ENCODE assay signal across 18 cellular contexts in the genomic region with DNA sequence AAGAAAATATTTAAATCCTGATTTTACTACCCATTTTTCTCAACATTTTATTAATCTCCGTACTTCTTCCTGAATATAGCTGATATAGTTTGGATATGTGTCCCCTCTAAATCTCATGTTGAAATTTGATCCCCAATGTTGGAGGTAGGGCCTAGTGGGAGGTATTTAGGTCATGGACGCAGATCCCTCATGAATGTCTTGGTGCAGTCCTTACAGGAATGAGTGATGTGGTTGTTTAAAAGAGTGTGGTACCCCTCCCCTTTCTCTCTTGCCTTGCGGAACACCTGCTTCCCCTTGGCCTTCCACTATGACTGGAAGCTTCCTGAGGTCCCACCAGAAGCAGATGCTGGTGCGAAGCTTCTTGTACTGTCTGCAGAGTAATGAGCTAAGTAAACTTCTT. TPM values are rescaled to one million over a fixed set of nuclear protein-coding genes. Genes with fewer than 3 reads are reported as not detected.
DNase-seq lines count a peak whose midpoint lies in the region; ATAC-seq and TF ChIP-seq lines count a peak whose summit lies in the region.
"Had no signal": no experiment of that assay in that cellular context is flagged by ENCODE, and none has a peak within 500 bp of the region (broad histone marks: within the 10 kb centered on the region; RNA-seq: fewer than 3 reads in every experiment).

No MANE protein-coding gene starts in this region.

- H3K4me1 Mint-ChIP-seq in GM23338 (peaks cover 18% of the 10 kb centered on the region), endodermal cell (peaks cover 33% of the 10 kb centered on the region)

- H3K4me3 Mint-ChIP-seq in GM23338 (no peak overlapping the region), endodermal cell (no peak overlapping the region)
- H3K4me3 Mint-ChIP-seq: B cell; CD4-positive, CD25-positive, alpha-beta regulatory T cell; CD8-positive, alpha-beta T cell had no signal

- H2AFZ ChIP-seq in GM23338 (no peak overlapping the region), Karpas-422 (ENCODE audit: low read length) (no peak overlapping the region)

- H3K9ac ChIP-seq in Karpas-422 (ENCODE audit: low read length) (no peak overlapping the region), endodermal cell (ENCODE audit: extremely low read depth, low read length, poor library complexity, severe bottlenecking) (no peak overlapping the region)
- H3K9ac ChIP-seq: BLaER1 had no signal

- H3K4me1 ChIP-seq in GM23338 (ENCODE audit: insufficient read depth) (no peaks in the 10 kb centered on the region), Karpas-422 (ENCODE audit: low read length) (peaks cover 35% of the 10 kb centered on the region), endodermal cell (ENCODE audit: control insufficient read depth, insufficient read depth, low read length) (peaks cover 5% of the 10 kb centered on the region), psoas muscle (peaks cover 66% of the 10 kb centered on the region), upper lobe of left lung (peaks cover 5 to 24% (median 13%) of the 10 kb centered on the region in 4 donors)
- H3K4me1 ChIP-seq: Caco-2 had no signal

- H3K27ac ChIP-seq in GM23338 (ENCODE audit: low read depth), result no peak overlapping the region; the same call in 1 of the 2 replicates
- no peak overlapping the region for H3K27ac ChIP-seq in Karpas-422 (ENCODE audit: low read length)
- H3K27ac ChIP-seq in endodermal cell (ENCODE audit: low read depth, low read length), result no peak overlapping the region
- peak overlapping the region; percentile 83 for H3K27ac ChIP-seq in psoas muscle
- no peak overlapping the region for H3K27ac ChIP-seq in upper lobe of left lung
- H3K27ac ChIP-seq: 22Rv1, BLaER1, C4-2B had no signal

- H4K20me1 ChIP-seq in GM23338 (replicated peaks; ENCODE audit: insufficient read depth), result 0 out of 2 replicates have a peak, but pooled peaks cover 4% of the 10 kb centered on the region
- no peaks in the 10 kb centered on the region for H4K20me1 ChIP-seq in Karpas-422 (ENCODE audit: insufficient read depth, low read depth, low read length)

- H3K79me2 ChIP-seq in GM23338 (replicated peaks; ENCODE audit: insufficient read depth), result peaks cover 62% of the 10 kb centered on the region
- peaks cover 77% of the 10 kb centered on the region for H3K79me2 ChIP-seq in Karpas-422 (ENCODE audit: low read length)

- DNase-seq in GM23338 (ENCODE audit: low spot score) (peak; percentile 45), Karpas-422 (peak; percentile 19), endodermal cell (no peak), psoas muscle (no peak), upper lobe of left lung (no peak), HCEC 1CT (no peak), NCI-H82 (lab: John Stamatoyannopoulos, UW) (no peak)
- no peak for DNase-seq in activated effector memory CD4-positive, alpha-beta T cell treated with Interleukin-2 at 50 U/mL for 16 hours
- DNase-seq: Caco-2; CD4-positive, CD25-positive, alpha-beta regulatory T cell; CD8-positive, alpha-beta T cell; DMS153; DND-41; H7 had no signal

- no peak overlapping the region for H3K4me3 ChIP-seq in GM23338
- no peak overlapping the region for H3K4me3 ChIP-seq in Karpas-422 (ENCODE audit: low read length)
- H3K4me3 ChIP-seq in endodermal cell (ENCODE audit: low read length), result no peak overlapping the region
- H3K4me3 ChIP-seq in psoas muscle, result no peak overlapping the region
- no peak overlapping the region for H3K4me3 ChIP-seq in upper lobe of left lung
- H3K4me3 ChIP-seq: BLaER1 had no signal

- ATAC-seq in GM23338 (peak; percentile 57; the same call in 2 of the 3 replicates), psoas muscle (peak in 3 of 4 donors; percentile 27 to 52 (median 47)), upper lobe of left lung (ENCODE audit: low FRiP score in 2 of 2) (no peak)
- ATAC-seq: CD8-positive, alpha-beta T cell had no signal

- no peak for TF ChIP-seq EP300 in upper lobe of left lung (IDR thresholded peaks at IDR 0.05)

- H3K27ac Mint-ChIP-seq in GM23338, result no peak overlapping the region
- peak overlapping the region; percentile 6 for H3K27ac Mint-ChIP-seq in endodermal cell
- H3K27ac Mint-ChIP-seq: B cell; CD8-positive, alpha-beta T cell had no signal

- WGBS in endodermal cell (ENCODE audit: insufficient coverage in 1 of 2, insufficient read length in 1 of 2), 2 experiments, result 94 to 96% methylated on average over 3 of the region's 4 CpGs
- 61 to 85% (median 66%) methylated on average over 4 of the region's 4 CpGs for WGBS in psoas muscle, 3 donors
- 93 to 100% methylated on average over 4 of the region's 4 CpGs for WGBS in upper lobe of left lung, 2 donors

- no peaks in the 10 kb centered on the region for H3K9me3 ChIP-seq in Karpas-422 (ENCODE audit: low read length)
- no peaks in the 10 kb centered on the region for H3K9me3 ChIP-seq in endodermal cell (ENCODE audit: control insufficient read depth, low read length)
- no peaks in the 10 kb centered on the region for H3K9me3 ChIP-seq in psoas muscle
- H3K9me3 ChIP-seq in upper lobe of left lung, result no peaks in the 10 kb centered on the region
- H3K9me3 ChIP-seq: BLaER1, Caco-2 had no signal

- intact Hi-C loops in psoas muscle (cut with DNase I), result no loop called here

- H3K4me2 ChIP-seq in GM23338, result no peak overlapping the region
- H3K4me2 ChIP-seq in Karpas-422 (ENCODE audit: low read depth, low read length, poor library complexity, severe bottlenecking), result no peak overlapping the region
- H3K4me2 ChIP-seq: BLaER1 had no signal

- H3K36me3 Mint-ChIP-seq in GM23338 (ENCODE audit: low read depth) (no peaks in the 10 kb centered on the region; the same call in 2 of the 3 replicates), endodermal cell (ENCODE audit: low read depth) (peaks cover 10% of the 10 kb centered on the region)

- H3K27me3 ChIP-seq in GM23338 (ENCODE audit: insufficient read depth) (no peaks in the 10 kb centered on the region), Karpas-422 (ENCODE audit: low read length) (no peaks in the 10 kb centered on the region), endodermal cell (ENCODE audit: control insufficient read depth, insufficient read depth, low read length, poor library complexity, severe bottlenecking) (no peaks in the 10 kb centered on the region), psoas muscle (ENCODE audit: insufficient read depth in 3 of 3, low read length in 2 of 3) (no peaks in the 10 kb centered on the region), upper lobe of left lung (no peaks in the 10 kb centered on the region)
- H3K27me3 ChIP-seq: BLaER1 had no signal

- H3K36me3 ChIP-seq in GM23338 (ENCODE audit: insufficient read depth) (no peaks in the 10 kb centered on the region), Karpas-422 (ENCODE audit: insufficient read depth, low read length) (no peaks in the 10 kb centered on the region), endodermal cell (ENCODE audit: control insufficient read depth, insufficient read depth, low read length) (peaks cover 5% of the 10 kb centered on the region), psoas muscle (ENCODE audit: insufficient read depth in 1 of 2, low read depth in 1 of 2) (no peaks in the 10 kb centered on the region), upper lobe of left lung (no peaks in the 10 kb centered on the region)

- TF ChIP-seq POLR2A in upper lobe of left lung (IDR thresholded peaks at IDR 0.05), result no peak

- no peaks in the 10 kb centered on the region for H3F3A ChIP-seq in GM23338 (replicated peaks; ENCODE audit: low read depth)

- no peak for TF ChIP-seq CTCF in GM23338 (conservative IDR thresholded peaks at IDR 0.05; ENCODE audit: low read depth in 2 of 2)
- no peak for TF ChIP-seq CTCF in endodermal cell (conservative IDR thresholded peaks at IDR 0.05)
- no peak for TF ChIP-seq CTCF in psoas muscle (IDR thresholded peaks at IDR 0.05)
- TF ChIP-seq CTCF in upper lobe of left lung (IDR thresholded peaks at IDR 0.05), result no peak

- no peaks in the 10 kb centered on the region for H3K9me2 ChIP-seq in GM23338 (ENCODE audit: insufficient read depth)
- no peaks in the 10 kb centered on the region for H3K9me2 ChIP-seq in Karpas-422 (replicated peaks; ENCODE audit: insufficient read depth, low read length)

- H3K9me3 Mint-ChIP-seq in GM23338 (no peaks in the 10 kb centered on the region), endodermal cell (no peaks in the 10 kb centered on the region)
- H3K9me3 Mint-ChIP-seq: CD4-positive, CD25-positive, alpha-beta regulatory T cell; CD8-positive, alpha-beta T cell had no signal

- H3K27me3 Mint-ChIP-seq in GM23338 (ENCODE audit: insufficient read depth, low read depth, poor library complexity) (no peaks in the 10 kb centered on the region), endodermal cell (ENCODE audit: insufficient read depth) (no peaks in the 10 kb centered on the region)
- H3K27me3 Mint-ChIP-seq: B cell; CD4-positive, CD25-positive, alpha-beta regulatory T cell had no signal

RNA-seq across cellular contexts. Expression of gene RNF115, which starts 17.5 kb away (rescaled TPM):
- 10.5 and 10.6 TPM in 2 replicates for total RNA-seq in GM23338 (2014; rRNA removed; shearing (Covaris generic))
- polyA plus RNA-seq in GM23338 (2016; fragmentation: Nextera tagmentation; extraction: Ambion mirVana) (10.8 and 10.9 TPM in 2 replicates), psoas muscle (10 to 100 TPM in 2 of 3 donors, 1 to 10 TPM in 1; 3.2 to 52.6 (median 24.9) TPM)
- 14.2 and 21.8 TPM in 2 replicates for total RNA-seq in Karpas-422 (2014; rRNA removed; shearing (Covaris generic); ENCODE audit: low replicate concordance)
- total RNA-seq in endodermal cell (10 to 100 TPM; 17.7 to 19.3 TPM), psoas muscle (10 to 100 TPM; 44.5 to 81.6 (median 62.8) TPM), upper lobe of left lung (10 to 100 TPM; 10.7 to 32.0 (median 19.0) TPM)
- 8.6 TPM for polyA plus RNA-seq in endodermal cell (2013, experiment 1 of 2)
- polyA plus RNA-seq in endodermal cell (2013, experiment 2 of 2), result 9.9 TPM

RNA-seq across cellular contexts. Expression of gene POLR3C, which starts 17.6 kb away (rescaled TPM):
- 15.7 and 23.9 TPM in 2 replicates for total RNA-seq in GM23338 (2014; rRNA removed; shearing (Covaris generic))
- polyA plus RNA-seq in GM23338 (2016; fragmentation: Nextera tagmentation; extraction: Ambion mirVana) (11.6 and 15.1 TPM in 2 replicates), psoas muscle (10 to 100 TPM in 1 of 3 donors, 1 to 10 TPM in 2; 8.6 to 16.8 (median 9.9) TPM)
- 33.4 and 57.7 TPM in 2 replicates for total RNA-seq in Karpas-422 (2014; rRNA removed; shearing (Covaris generic); ENCODE audit: low replicate concordance)
- total RNA-seq in endodermal cell (10 to 100 TPM; 32.7 to 37.9 TPM), psoas muscle (10 to 100 TPM; 13.2 to 21.8 (median 18.9) TPM), upper lobe of left lung (10 to 100 TPM; 15.9 to 40.9 (median 26.7) TPM)
- 34.2 TPM for polyA plus RNA-seq in endodermal cell (2013, experiment 1 of 2)
- polyA plus RNA-seq in endodermal cell (2013, experiment 2 of 2), result 27.8 TPM

RNA-seq across cellular contexts. Expression of gene NUDT17, which starts 39.0 kb away (rescaled TPM):
- 4.3 and 6.8 TPM in 2 replicates for total RNA-seq in GM23338 (2014; rRNA removed; shearing (Covaris generic))
- polyA plus RNA-seq in GM23338 (2016; fragmentation: Nextera tagmentation; extraction: Ambion mirVana) (2.8 and 5.7 TPM in 2 replicates), psoas muscle (1 to 10 TPM; 1.6 to 2.7 (median 1.9) TPM)
- 2.9 and 8.3 TPM in 2 replicates for total RNA-seq in Karpas-422 (2014; rRNA removed; shearing (Covaris generic); ENCODE audit: low replicate concordance)
- total RNA-seq in endodermal cell (1 to 10 TPM; 2.8 to 4.0 TPM), psoas muscle (1 to 10 TPM; 1.4 to 2.9 (median 1.7) TPM), upper lobe of left lung (10 to 100 TPM in 2 of 6 donors, 1 to 10 TPM in 4; 2.1 to 11.0 (median 4.8) TPM)
- polyA plus RNA-seq in endodermal cell (2013, experiment 1 of 2), result 4.2 TPM
- polyA plus RNA-seq in endodermal cell (2013, experiment 2 of 2), result 2.9 TPM

RNA-seq across cellular contexts. Expression of gene PIAS3, which starts 52.5 kb away (rescaled TPM):
- 33.2 and 35.7 TPM in 2 replicates for total RNA-seq in GM23338 (2014; rRNA removed; shearing (Covaris generic))
- polyA plus RNA-seq in GM23338 (2016; fragmentation: Nextera tagmentation; extraction: Ambion mirVana) (40.8 and 45.4 TPM in 2 replicates), psoas muscle (10 to 100 TPM; 14.4 to 26.2 (median 19.1) TPM)
- 13.5 and 16.8 TPM in 2 replicates for total RNA-seq in Karpas-422 (2014; rRNA removed; shearing (Covaris generic); ENCODE audit: low replicate concordance)
- total RNA-seq in endodermal cell (10 to 100 TPM; 44.8 to 53.4 TPM), psoas muscle (10 to 100 TPM in 3 of 4 donors, 1 to 10 TPM in 1; 9.7 to 18.2 (median 15.3) TPM), upper lobe of left lung (10 to 100 TPM; 23.0 to 71.2 (median 29.5) TPM)
- polyA plus RNA-seq in endodermal cell (2013, experiment 1 of 2), result 45.1 TPM
- 41.6 TPM for polyA plus RNA-seq in endodermal cell (2013, experiment 2 of 2)

Comparison
In these comparisons a context has a peak if more than half of its experiments do, and no peak if none do; other contexts are left out.
1. ATAC-seq: peak in GM23338 (single experiment) and psoas muscle (3 of 4); none in upper lobe of left lung (0 of 2).
2. DNase-seq: peak in GM23338 (single experiment) and Karpas-422 (single experiment); none in endodermal cell (single experiment), psoas muscle (0 of 2), upper lobe of left lung (0 of 2), HCEC 1CT (single experiment), activated effector memory CD4-positive, alpha-beta T cell treated with Interleukin-2 at 50 U/mL for 16 hours (single experiment) and NCI-H82 (single experiment).